ENCODE assay signal across 8 cellular contexts in the genomic region with DNA sequence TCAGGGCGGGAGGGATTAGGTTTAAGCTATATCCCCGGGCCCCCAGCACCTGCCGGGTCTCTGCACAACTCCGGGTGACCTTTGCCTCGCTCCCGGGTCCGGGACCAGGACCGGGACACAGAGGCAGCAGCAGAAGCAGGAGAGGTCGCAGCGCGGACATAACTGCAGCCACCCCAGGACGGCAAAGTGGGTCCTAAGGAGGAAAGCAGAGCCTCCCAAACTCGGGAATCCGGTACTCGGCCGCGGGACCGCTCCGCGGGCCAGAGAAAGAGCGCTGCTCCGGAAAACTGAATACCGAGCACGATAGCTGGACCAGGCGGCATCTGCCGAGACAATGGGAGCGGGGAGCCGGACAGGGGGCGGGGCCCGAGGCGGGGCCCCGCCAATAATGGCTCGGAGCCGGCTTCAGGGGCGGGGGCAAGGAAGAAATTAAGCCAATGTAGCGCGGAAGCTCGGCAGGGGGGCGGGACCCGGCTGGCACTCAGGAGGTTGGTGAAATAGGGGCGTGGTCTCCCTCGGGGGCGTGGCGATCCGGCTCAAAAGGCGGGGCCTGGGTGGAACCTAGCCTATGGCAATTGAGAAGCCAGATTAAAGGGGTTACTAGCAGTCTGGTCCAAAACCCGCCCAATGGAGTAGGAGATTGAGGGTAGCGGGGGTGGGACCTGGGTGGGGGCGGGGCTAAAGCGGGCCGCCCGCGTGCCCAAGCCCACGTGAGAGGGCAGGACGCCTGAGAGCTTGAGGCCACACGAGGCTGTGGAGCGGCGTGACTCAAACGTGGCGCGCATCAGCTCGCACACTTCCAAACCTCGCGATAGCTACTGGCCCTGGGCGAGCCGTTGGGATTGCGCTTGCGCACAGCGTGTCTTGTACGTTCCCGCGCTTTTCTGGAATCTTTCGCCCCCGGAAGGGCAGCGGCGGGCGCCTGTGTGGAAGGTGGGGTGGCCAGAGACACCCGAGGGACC. TPM values are rescaled to one million over a fixed set of nuclear protein-coding genes. Genes with fewer than 3 reads are reported as not detected.
DNase-seq lines count a peak whose midpoint lies in the region; TF ChIP-seq lines count a peak whose summit lies in the region.

A gene with protein sequence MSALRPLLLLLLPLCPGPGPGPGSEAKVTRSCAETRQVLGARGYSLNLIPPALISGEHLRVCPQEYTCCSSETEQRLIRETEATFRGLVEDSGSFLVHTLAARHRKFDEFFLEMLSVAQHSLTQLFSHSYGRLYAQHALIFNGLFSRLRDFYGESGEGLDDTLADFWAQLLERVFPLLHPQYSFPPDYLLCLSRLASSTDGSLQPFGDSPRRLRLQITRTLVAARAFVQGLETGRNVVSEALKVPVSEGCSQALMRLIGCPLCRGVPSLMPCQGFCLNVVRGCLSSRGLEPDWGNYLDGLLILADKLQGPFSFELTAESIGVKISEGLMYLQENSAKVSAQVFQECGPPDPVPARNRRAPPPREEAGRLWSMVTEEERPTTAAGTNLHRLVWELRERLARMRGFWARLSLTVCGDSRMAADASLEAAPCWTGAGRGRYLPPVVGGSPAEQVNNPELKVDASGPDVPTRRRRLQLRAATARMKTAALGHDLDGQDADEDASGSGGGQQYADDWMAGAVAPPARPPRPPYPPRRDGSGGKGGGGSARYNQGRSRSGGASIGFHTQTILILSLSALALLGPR (minus strand): TSS at position 342 of the 962 bp plus-strand sequence. CDS start 182 bp downstream, at position 160.
A gene with protein sequence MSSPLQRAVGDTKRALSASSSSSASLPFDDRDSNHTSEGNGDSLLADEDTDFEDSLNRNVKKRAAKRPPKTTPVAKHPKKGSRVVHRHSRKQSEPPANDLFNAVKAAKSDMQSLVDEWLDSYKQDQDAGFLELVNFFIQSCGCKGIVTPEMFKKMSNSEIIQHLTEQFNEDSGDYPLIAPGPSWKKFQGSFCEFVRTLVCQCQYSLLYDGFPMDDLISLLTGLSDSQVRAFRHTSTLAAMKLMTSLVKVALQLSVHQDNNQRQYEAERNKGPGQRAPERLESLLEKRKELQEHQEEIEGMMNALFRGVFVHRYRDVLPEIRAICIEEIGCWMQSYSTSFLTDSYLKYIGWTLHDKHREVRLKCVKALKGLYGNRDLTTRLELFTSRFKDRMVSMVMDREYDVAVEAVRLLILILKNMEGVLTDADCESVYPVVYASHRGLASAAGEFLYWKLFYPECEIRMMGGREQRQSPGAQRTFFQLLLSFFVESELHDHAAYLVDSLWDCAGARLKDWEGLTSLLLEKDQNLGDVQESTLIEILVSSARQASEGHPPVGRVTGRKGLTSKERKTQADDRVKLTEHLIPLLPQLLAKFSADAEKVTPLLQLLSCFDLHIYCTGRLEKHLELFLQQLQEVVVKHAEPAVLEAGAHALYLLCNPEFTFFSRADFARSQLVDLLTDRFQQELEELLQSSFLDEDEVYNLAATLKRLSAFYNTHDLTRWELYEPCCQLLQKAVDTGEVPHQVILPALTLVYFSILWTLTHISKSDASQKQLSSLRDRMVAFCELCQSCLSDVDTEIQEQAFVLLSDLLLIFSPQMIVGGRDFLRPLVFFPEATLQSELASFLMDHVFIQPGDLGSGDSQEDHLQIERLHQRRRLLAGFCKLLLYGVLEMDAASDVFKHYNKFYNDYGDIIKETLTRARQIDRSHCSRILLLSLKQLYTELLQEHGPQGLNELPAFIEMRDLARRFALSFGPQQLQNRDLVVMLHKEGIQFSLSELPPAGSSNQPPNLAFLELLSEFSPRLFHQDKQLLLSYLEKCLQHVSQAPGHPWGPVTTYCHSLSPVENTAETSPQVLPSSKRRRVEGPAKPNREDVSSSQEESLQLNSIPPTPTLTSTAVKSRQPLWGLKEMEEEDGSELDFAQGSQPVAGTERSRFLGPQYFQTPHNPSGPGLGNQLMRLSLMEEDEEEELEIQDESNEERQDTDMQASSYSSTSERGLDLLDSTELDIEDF (plus strand): TSS at position 879 of the 962 bp plus-strand sequence. CDS start 2,639 bp downstream, outside the sequence.

- no CpG with 5 or more reads among the region's 78 CpGs for WGBS in H9 (ENCODE audit: extremely low coverage, insufficient read length, low lambda C conversion rate)

- H3K18ac ChIP-seq in H9 (ENCODE audit: insufficient read length, low read depth, low read length) = peak within 1 kb of the TSS; percentile 62

- no peak within 1 kb of the TSS for H2BK12ac ChIP-seq in H9 (ENCODE audit: insufficient read length, low read depth, low read length)

- no peaks in the 10 kb centered on the region for H4K20me1 ChIP-seq in H9 (ENCODE audit: control insufficient read depth, insufficient read depth, insufficient read length)

- H3K4me2 ChIP-seq in H9 (ENCODE audit: insufficient read depth, insufficient read length, low read length) = peak within 1 kb of the TSS; percentile 80

- H3K23me2 ChIP-seq in H9 (ENCODE audit: insufficient read length, low read depth, low read length, poor library complexity, severe bottlenecking) = peaks cover 9% of the 10 kb centered on the region

- H4K91ac ChIP-seq in H9 (ENCODE audit: insufficient read length, low read depth, low read length) = no peak within 1 kb of the TSS

- H3K36me3 Mint-ChIP-seq in H9 (ENCODE audit: insufficient read depth in 1 of 3, low read depth in 3 of 3) = peaks cover 26 to 29% (median 28%) of the 10 kb centered on the region in 3 experiments; a peak in 6 of 7 replicates

- H3K23ac ChIP-seq in H9 (ENCODE audit: insufficient read length, low read depth, low read length) = no peak within 1 kb of the TSS

- H3K4me1 ChIP-seq in ES-I3 (ENCODE audit: insufficient read depth, low read length) = 0 out of 2 replicates have a peak, but pooled peaks cover 3% of the 10 kb centered on the region
- H3K4me1 ChIP-seq in H9 (ENCODE audit: insufficient read depth, low read length) = no peaks in the 10 kb centered on the region; the same call in 1 of the 2 replicates
- peaks cover 13% of the 10 kb centered on the region for H3K4me1 ChIP-seq in neuron (ENCODE audit: insufficient read depth, low read length)
- H3K4me1 ChIP-seq in stomach smooth muscle (ENCODE audit: control insufficient read depth, insufficient read depth, low read length) = peaks cover 8% of the 10 kb centered on the region

- H3K9ac ChIP-seq in ES-I3 (ENCODE audit: low read depth, low read length) (peak within 1 kb of the TSS; percentile 93), H9 (ENCODE audit: extremely low read depth, insufficient read length, low read length) (peak within 1 kb of the TSS; percentile 82), stomach smooth muscle (ENCODE audit: low read length in 2 of 2) (peak within 1 kb of the TSS; percentile 33 to 42)

- no peak within 1 kb of the TSS for H2AFZ ChIP-seq in H9 (ENCODE audit: low read length)
- H2AFZ ChIP-seq in neuron (ENCODE audit: low read depth, low read length) = peak within 1 kb of the TSS; percentile 54

- H3K27ac ChIP-seq in H9 (ENCODE audit: insufficient read length, low read depth, low read length) = no peak within 1 kb of the TSS
- no peak within 1 kb of the TSS for H3K27ac ChIP-seq in stomach smooth muscle (ENCODE audit: low read length)

- H3K9me3 ChIP-seq in ES-I3 (ENCODE audit: control insufficient read depth, insufficient read depth, low read length) (peaks cover 4% of the 10 kb centered on the region; the same call in 1 of the 2 replicates), H9 (ENCODE audit: control insufficient read depth, low read depth, low read length) (no peaks in the 10 kb centered on the region), neuron (ENCODE audit: low read length) (peaks cover 3% of the 10 kb centered on the region), stomach smooth muscle (ENCODE audit: control insufficient read depth in 2 of 2, low read length in 2 of 2) (no peaks in the 10 kb centered on the region)

- DNase-seq in H9 (peak; percentile 99), M059J (ENCODE audit: low read depth) (peak; percentile 98), SHP77 (lab: John Stamatoyannopoulos, UW) (peak; percentile 90 to 93), foreskin melanocyte (peak; percentile 95)
- DNase-seq in activated effector memory CD4-positive, alpha-beta T cell treated with anti-CD3 and anti-CD28 coated beads, Interleukin-2, amount 50 U/mL, for 16 hours = peak; percentile 98

- peak within 1 kb of the TSS; percentile 46 for H4K5ac ChIP-seq in H9 (ENCODE audit: insufficient read length, low read depth, low read length)

- H3T11ph ChIP-seq in H9 (ENCODE audit: low read length) = no peak within 1 kb of the TSS

- peak within 1 kb of the TSS in 2 of 3 experiments; percentile 31 to 75; a peak in 2 of 7 replicates for H3K27ac Mint-ChIP-seq in H9

- TF ChIP-seq CTCF in H9 (conservative IDR thresholded peaks at IDR 0.05) = no peak

- no peak within 1 kb of the TSS for H2BK15ac ChIP-seq in H9 (ENCODE audit: low read depth, low read length)

- H3K56ac ChIP-seq in H9 (ENCODE audit: insufficient read length, low read depth, low read length) = no peak within 1 kb of the TSS

- H3K4ac ChIP-seq in H9 (ENCODE audit: low read depth, low read length) = no peak within 1 kb of the TSS

- H4K8ac ChIP-seq in H9 (replicated peaks; ENCODE audit: insufficient read length, low read depth, low read length) = no peak within 1 kb of the TSS

- peak within 1 kb of the TSS; percentile 99 for H3K4me3 ChIP-seq in neuron (ENCODE audit: low read length)
- peak within 1 kb of the TSS; percentile 63 to 73 for H3K4me3 ChIP-seq in stomach smooth muscle (ENCODE audit: low read length in 2 of 2)

- H2BK20ac ChIP-seq in H9 (ENCODE audit: low read depth, low read length, poor library complexity, severe bottlenecking) = no peak within 1 kb of the TSS

- H3K4me1 Mint-ChIP-seq in H9 = peaks cover 25 to 31% of the 10 kb centered on the region in 2 experiments

- peaks cover 36% of the 10 kb centered on the region for H3K27me3 Mint-ChIP-seq in H9 (ENCODE audit: low read depth)

- no peaks in the 10 kb centered on the region for H3K9me3 Mint-ChIP-seq in H9

- no peak within 1 kb of the TSS for H2AK5ac ChIP-seq in H9 (ENCODE audit: insufficient read length, low read length)

- H3K14ac ChIP-seq in H9 (ENCODE audit: insufficient read depth, low read length) = peak within 1 kb of the TSS; percentile 95

- no peaks in the 10 kb centered on the region for H3K79me1 ChIP-seq in H9 (ENCODE audit: insufficient read depth, low read depth, low read length, poor library complexity, severe bottlenecking)

- no peak within 1 kb of the TSS for H2BK120ac ChIP-seq in H9 (ENCODE audit: low read depth, low read length, poor library complexity, severe bottlenecking)

- H3K36me3 ChIP-seq in ES-I3 (ENCODE audit: insufficient read depth, low read length) (no peaks in the 10 kb centered on the region), neuron (ENCODE audit: insufficient read depth, low read length) (peaks cover 27% of the 10 kb centered on the region), stomach smooth muscle (ENCODE audit: control insufficient read depth in 2 of 2, insufficient read depth in 2 of 2, low read length in 2 of 2) (no peaks in the 10 kb centered on the region)

- H3K27me3 ChIP-seq in H9 (ENCODE audit: insufficient read depth, low read length) (no peaks in the 10 kb centered on the region; the same call in 1 of the 2 replicates), neuron (ENCODE audit: insufficient read depth, low read length) (no peaks in the 10 kb centered on the region), stomach smooth muscle (ENCODE audit: control insufficient read depth in 1 of 2, insufficient read depth in 2 of 2, low read length in 2 of 2) (no peaks in the 10 kb centered on the region)

- H3K79me2 ChIP-seq in H9 (ENCODE audit: insufficient read depth, low read length) = no peaks in the 10 kb centered on the region; the same call in 1 of the 2 replicates

- H2BK5ac ChIP-seq in H9 (ENCODE audit: insufficient read length, low read length) = no peak within 1 kb of the TSS

- peak within 1 kb of the TSS; percentile 85 to 95 for H3K4me3 Mint-ChIP-seq in H9

RNA-seq across cellular contexts. Expression of the first gene that starts in this region (rescaled TPM):
- total RNA-seq in H9 (2021) = 39.5 and 45.2 TPM in 2 replicates
- 2.8 and 4.2 TPM in 2 replicates for total RNA-seq in M059J (2014; rRNA removed; shearing (Covaris generic))

RNA-seq across cellular contexts. Expression of the second gene that starts in this region (rescaled TPM):
- 2.6 and 3.1 TPM in 2 replicates for total RNA-seq in H9 (2021)
- 8.3 and 10.5 TPM in 2 replicates for total RNA-seq in M059J (2014; rRNA removed; shearing (Covaris generic))

Comparison
In these comparisons a context has a peak if more than half of its experiments do, and no peak if none do; other contexts are left out.
1. H3K9ac ChIP-seq: peak in every context shown above with its lines; median percentile 93 in ES-I3; 82 in H9; 38 in stomach smooth muscle.